8 cellular contexts compared by ENCODE assay signal in genomic region chr1:228102791-228103620, GRCh38. TPM values are rescaled to one million over a fixed set of nuclear protein-coding genes. Genes with fewer than 3 reads are reported as not detected.
A peak's percentile ranks its signal among the peaks of the same experiment; 100 is the strongest.
DNase-seq lines count a peak whose midpoint lies in the region; ATAC-seq, FAIRE-seq and TF ChIP-seq lines count a peak whose summit lies in the region.

Gene C1orf35 (minus strand): TSS chr1:228103325. CDS start chr1:228103227, 98 bp downstream.

- FAIRE-seq in GM18507 (lab: Jason Lieb, UNC), result peak; percentile 96

- H3K4me1 ChIP-seq in right atrium auricular region, result peaks cover 0 to 41% of the 10 kb centered on the region in 2 donors
- H3K4me1 ChIP-seq in uterus, result peaks cover 0 to 18% of the 10 kb centered on the region in 2 donors

- TF ChIP-seq CTCF in right atrium auricular region (IDR thresholded peaks at IDR 0.05) (no peak), uterus (IDR thresholded peaks at IDR 0.05) (peak in 1 of 4 experiments; percentile 39)

- TF ChIP-seq POLR2A in uterus (IDR thresholded peaks at IDR 0.05), result peak; percentile 53 to 77

- H3K9me3 ChIP-seq in right atrium auricular region (no peaks in the 10 kb centered on the region), uterus (no peaks in the 10 kb centered on the region)

- peak within 1 kb of the TSS; percentile 61 to 93 for H3K4me3 ChIP-seq in right atrium auricular region
- H3K4me3 ChIP-seq in uterus, result peak within 1 kb of the TSS; percentile 70 to 71

- peak; percentile 93 for DNase-seq in GM18507 (ENCODE audit: extremely low spot score, insufficient read length, low read depth)
- DNase-seq in NCI-H1930 (lab: John Stamatoyannopoulos, UW), result peak; percentile 91 to 94
- peak; percentile 94 for DNase-seq in right atrium auricular region (ENCODE audit: low spot score)
- peak; percentile 64 for DNase-seq in pulmonary artery endothelial cell (ENCODE audit: low read depth, low spot score)
- DNase-seq in uterus, result peak; percentile 92 to 94

- H3K27me3 ChIP-seq in right atrium auricular region (no peaks in the 10 kb centered on the region), uterus (no peaks in the 10 kb centered on the region)

- H3K36me3 ChIP-seq in right atrium auricular region (peaks cover 43% of the 10 kb centered on the region), uterus (no peaks in the 10 kb centered on the region)

- peak within 1 kb of the TSS; percentile 86 for H3K27ac ChIP-seq in angular gyrus (ENCODE audit: low read depth, low read length)
- peak within 1 kb of the TSS; percentile 89 to 91 for H3K27ac ChIP-seq in right atrium auricular region
- H3K27ac ChIP-seq in uterus, result peak within 1 kb of the TSS; percentile 72 to 92

- intact Hi-C loops in T-helper 2 cell treated with Interferon-gamma antibody and Interleukin-4, amounts not matched to agents 100 ng/mL and 5 ng/mL, for 36 hours (cut with micrococcal nuclease), result loop anchor here (1.0 to 10.0 kb wide), 8 partner anchors 21 to 1456 kb away; partner anchors contain the start of genes ABCB10, ARF1, GUK1 and IBA57
- intact Hi-C loops in uterus (cut with DNase I; ENCODE audit: low total_unique reads), result no loop called here

- ATAC-seq in HG02973 (IDR thresholded peaks at IDR 0.05; ENCODE audit: unreplicated experiment), result peak; percentile 59

RNA-seq across cellular contexts. Expression of gene C1orf35, which starts in this region (rescaled TPM):
- total RNA-seq in T-helper 2 cell treated with Interferon-gamma antibody and Interleukin-4, amounts not matched to agents 100 ng/mL and 5 ng/mL, for 36 hours, result 18.8 and 20.0 TPM in 2 replicates
- 1 to 10 TPM; 4.5 to 4.9 TPM for total RNA-seq in right atrium auricular region
- 11.3 and 11.6 TPM in 2 replicates for total RNA-seq in pulmonary artery endothelial cell
- total RNA-seq in uterus, result 10 to 100 TPM in 3 of 4 donors, not detected in 1; 10.6 to 18.6 (median 12.6) TPM

Comparison
In these comparisons a context has a peak if more than half of its experiments do, and no peak if none do; other contexts are left out.
1. Peak in every context shown above with its lines: DNase-seq, ATAC-seq, H3K4me3 ChIP-seq and H3K27ac ChIP-seq.